8 cellular contexts compared by ENCODE assay signal in genomic region chr1:147641695-147642592, GRCh38. TPM values are rescaled to one million over a fixed set of nuclear protein-coding genes. Genes with fewer than 3 reads are reported as not detected.
DNase-seq lines count a peak whose midpoint lies in the region; ATAC-seq, FAIRE-seq and TF ChIP-seq lines count a peak whose summit lies in the region.
"Had no signal": no experiment of that assay in that cellular context is flagged by ENCODE, and none has a peak within 500 bp of the region (broad histone marks: within the 10 kb centered on the region; RNA-seq: fewer than 3 reads in every experiment).

No MANE protein-coding gene starts in this region.

- H3K4me3 ChIP-seq in Jurkat, Clone E6-1 (ENCODE audit: low read length) = no peak overlapping the region
- H3K4me3 ChIP-seq in RWPE2 (ENCODE audit: severe bottlenecking) (no peak overlapping the region), GM12878 (no peak overlapping the region)

- peak; percentile 57 for TF ChIP-seq RAD21 in GM12878 (IDR thresholded peaks at IDR 0.05; ENCODE audit: insufficient read depth, low read depth, low read length)

- H3K27ac ChIP-seq in RWPE2 (ENCODE audit: poor library complexity, severe bottlenecking) (no peak overlapping the region), GM12878 (ENCODE audit: control insufficient read depth, insufficient read depth) (no peak overlapping the region)

- TF ChIP-seq POLR2A in GM12878 (IDR thresholded peaks at IDR 0.05; ENCODE audit: low read depth, low read length) = no peak

- RAD21 ChIA-PET in GM12878 (lab: Charles Lee; ENCODE audit: unreplicated experiment) = interaction anchor here (0.7 to 1.4 kb wide), 4 partner anchors 141 to 251 kb away, joined by 3 to 6 read pairs (median 4); no protein-coding TSS in a partner anchor

- no peaks in the 10 kb centered on the region for H3K9me3 ChIP-seq in RWPE2 (ENCODE audit: severe bottlenecking)
- H3K9me3 ChIP-seq in GM12878 (replicated peaks; ENCODE audit: control insufficient read depth, insufficient read depth, low read length) = no peaks in the 10 kb centered on the region

- FAIRE-seq in GM12878 (lab: Jason Lieb, UNC) = no peak

- TF ChIP-seq CTCF in RWPE2 (IDR thresholded peaks at IDR 0.05; ENCODE audit: poor library complexity, severe bottlenecking) (peak; percentile 76), GM12878 (IDR thresholded peaks at IDR 0.05 in 2 of 3, conservative IDR thresholded peaks at IDR 0.05 in 1 of 3; ENCODE audit: control insufficient read depth in 2 of 3, extremely low read depth in 1 of 3, insufficient read depth in 1 of 3, low read depth in 3 of 3, low read length in 3 of 3) (peak; percentile 72 to 87 (median 79))

- no peak for ATAC-seq in RWPE2 (ENCODE audit: low read depth)
- peak; percentile 79 for ATAC-seq in GM12878

- DNase-seq in ELR (ENCODE audit: low read depth) (peak; percentile 66), RWPE2 (ENCODE audit: low spot score) (no peak), GM12878 (ENCODE audit: low read depth, low spot score) (no peak), islet precursor cell (peak; percentile 65), occipital lobe (lab: John Stamatoyannopoulos, UW) (no peak)
- peak; percentile 65 for DNase-seq in Jurkat, Clone E6-1 (ENCODE audit: low read depth, low spot score)
- peak; percentile 27 to 47 for DNase-seq in stimulated activated CD4-positive, alpha-beta T cell treated with anti-CD3 and anti-CD28 coated beads, Interleukin-4, amount 100 ng/mL, for 48 hours (ENCODE audit: low read depth in 2 of 2)
- DNase-seq: activated naive CD8-positive, alpha-beta T cell treated with anti-CD3 and anti-CD28 coated beads, Interleukin-2, amount 10 ng/mL, durations not matched to agents 7 days and 5 days had no signal

- SMC1A ChIA-PET in GM12878 (lab: Charles Lee; ENCODE audit: uncharacterized antibody, unreplicated experiment) = interaction anchor here (0.9 to 1.3 kb wide), 5 partner anchors 12 to 148 kb away, joined by 3 to 4 read pairs (median 3); no protein-coding TSS in a partner anchor

- intact Hi-C loops in GM12878 (cut with micrococcal nuclease; ENCODE audit: unreplicated experiment) = loop anchor here (1.0 to 2.0 kb wide), 2 partner anchors 147 to 251 kb away; no protein-coding TSS in a partner anchor

- no peak overlapping the region for H2AFZ ChIP-seq in GM12878 (ENCODE audit: control insufficient read depth, low read depth, low read length)

- 41% methylated on average over 17 of the region's 17 CpGs for WGBS in GM12878 (ENCODE audit: insufficient coverage, insufficient replicate concordance, low lambda C conversion rate, missing lambda C conversion rate)

- POLR2A ChIA-PET in GM12878 (lab: Charles Lee) = no interaction called here

- H3K79me2 ChIP-seq in GM12878 (ENCODE audit: control insufficient read depth, insufficient read depth, low read length) = no peaks in the 10 kb centered on the region

- in situ Hi-C loops in GM12878 (cut with MboI) = no loop called here

- no TSS peak for BruUV-seq in GM12878 (replicated peaks; lab: Mats Ljungman, UMichigan)

- TF ChIP-seq EP300 in GM12878 (IDR thresholded peaks at IDR 0.05; ENCODE audit: borderline replicate concordance in 1 of 2, control insufficient read depth in 1 of 2, low read depth in 2 of 2, low read length in 2 of 2) = no peak

- no peaks in the 10 kb centered on the region for H3K27me3 ChIP-seq in RWPE2 (ENCODE audit: insufficient read depth, poor library complexity, severe bottlenecking)
- no peaks in the 10 kb centered on the region for H3K27me3 ChIP-seq in GM12878 (replicated peaks in 1 of 2; ENCODE audit: control insufficient read depth in 2 of 2, insufficient read depth in 2 of 2, low read length in 1 of 2)

- H3K36me3 ChIP-seq in RWPE2 (ENCODE audit: low read depth) = no peaks in the 10 kb centered on the region
- H3K36me3 ChIP-seq in GM12878 (ENCODE audit: control insufficient read depth in 2 of 2, insufficient read depth in 2 of 2, low read length in 1 of 2) = no peaks in the 10 kb centered on the region

- H3K9ac ChIP-seq in GM12878 (ENCODE audit: control insufficient read depth, insufficient read depth, low read length) = no peak overlapping the region

- no peak overlapping the region for H3K4me2 ChIP-seq in GM12878 (ENCODE audit: control insufficient read depth, insufficient read depth)

- H4K20me1 ChIP-seq in GM12878 (ENCODE audit: control insufficient read depth, insufficient read depth) = no peaks in the 10 kb centered on the region

- no peaks in the 10 kb centered on the region for H3K4me1 ChIP-seq in RWPE2 (ENCODE audit: insufficient read depth, poor library complexity, severe bottlenecking)
- no peaks in the 10 kb centered on the region for H3K4me1 ChIP-seq in GM12878 (ENCODE audit: control insufficient read depth, insufficient read depth, low read length)

- CTCF ChIA-PET in GM12878 (lab: Yijun Ruan, JAX) = interaction anchor here (0.6 to 2.5 kb wide), 28 partner anchors 8 to 707 kb away, joined by 3 to 16 read pairs (median 4); partner anchors contain the start of gene ACP6

TF ChIP-seq in GM12878, 131 proteins besides CTCF, POLR2A, EP300 and RAD21:
- no peak for TF ChIP-seq ZNF687 (IDR thresholded peaks at IDR 0.05)
- peak; percentile 70; the same call in 1 of the 2 replicates for TF ChIP-seq SMC3 (IDR thresholded peaks at IDR 0.05; ENCODE audit: borderline replicate concordance, low read length)

RNA-seq across cellular contexts. Expression of gene ACP6, which starts 28.4 kb away (rescaled TPM):
- polyA plus RNA-seq in Jurkat, Clone E6-1 (2012; ENCODE audit: insufficient read depth, insufficient read length) = 20.7 TPM
- total RNA-seq in GM12878 (2013; cell fraction: nucleolus; rRNA removed) = 25.2 and 25.7 TPM in 2 replicates
- total RNA-seq in GM12878 (2014; rRNA removed) = 5.8 and 8.0 TPM in 2 replicates
- 6.9 and 7.0 TPM in 2 replicates for total RNA-seq in GM12878 (2014; rRNA removed; fragmentation: Illumina TruSeq; extraction: Trizol)
- total RNA-seq in GM12878 (2021) = 15.5 and 17.8 TPM in 2 replicates
- polyA plus RNA-seq in GM12878 (2011; ENCODE audit: low read depth) = 6.5 TPM
- 6.9 and 7.2 TPM in 2 replicates for polyA plus RNA-seq in GM12878 (2011; rRNA removed)
- 4.7 and 6.0 TPM in 2 replicates for polyA plus RNA-seq in GM12878 (2011; cell fraction: cytosol; rRNA removed)
- 12.1 and 23.2 TPM in 2 replicates for polyA plus RNA-seq in GM12878 (2011; cell fraction: nucleus; rRNA removed)
- 9.5 and 14.7 TPM in 2 replicates for polyA plus RNA-seq in GM12878 (2012)
- polyA plus RNA-seq in GM12878 (2014; fragmentation: Illumina TruSeq; extraction: Trizol) = 7.1 and 11.9 TPM in 2 replicates
- polyA plus RNA-seq in GM12878 (2014; fragmentation: Nextera tagmentation; extraction: Ambion mirVana) = 1 to 10 TPM; 3.1 to 7.5 TPM
- polyA plus RNA-seq in GM12878 (2014; rRNA removed) = 11.3 and 13.6 TPM in 2 replicates
- polyA plus RNA-seq in GM12878 (2016; fragmentation: Nextera tagmentation; extraction: Ambion mirVana) = 10 to 100 TPM; 17.6 to 19.7 TPM
- 2.9 and 3.8 TPM in 2 replicates for polyA minus RNA-seq in GM12878 (2011; rRNA and poly(A)+ RNA removed)
- 3.0 and 3.6 TPM in 2 replicates for polyA minus RNA-seq in GM12878 (2011; cell fraction: cytosol; rRNA and poly(A)+ RNA removed)
- 5.0 and 5.2 TPM in 2 replicates for polyA minus RNA-seq in GM12878 (2011; cell fraction: nucleus; rRNA and poly(A)+ RNA removed)
- 16.5 TPM for total RNA-seq in occipital lobe

Comparison
In these comparisons a context has a peak if more than half of its experiments do, and no peak if none do; other contexts are left out.
1. DNase-seq: peak in ELR (single experiment), Jurkat, Clone E6-1 (single experiment), islet precursor cell (single experiment) and stimulated activated CD4-positive, alpha-beta T cell treated with anti-CD3 and anti-CD28 coated beads, Interleukin-4, amount 100 ng/mL, for 48 hours (2 of 2); none in RWPE2 (single experiment), GM12878 (single experiment) and occipital lobe (single experiment).